In the genomic region with DNA sequence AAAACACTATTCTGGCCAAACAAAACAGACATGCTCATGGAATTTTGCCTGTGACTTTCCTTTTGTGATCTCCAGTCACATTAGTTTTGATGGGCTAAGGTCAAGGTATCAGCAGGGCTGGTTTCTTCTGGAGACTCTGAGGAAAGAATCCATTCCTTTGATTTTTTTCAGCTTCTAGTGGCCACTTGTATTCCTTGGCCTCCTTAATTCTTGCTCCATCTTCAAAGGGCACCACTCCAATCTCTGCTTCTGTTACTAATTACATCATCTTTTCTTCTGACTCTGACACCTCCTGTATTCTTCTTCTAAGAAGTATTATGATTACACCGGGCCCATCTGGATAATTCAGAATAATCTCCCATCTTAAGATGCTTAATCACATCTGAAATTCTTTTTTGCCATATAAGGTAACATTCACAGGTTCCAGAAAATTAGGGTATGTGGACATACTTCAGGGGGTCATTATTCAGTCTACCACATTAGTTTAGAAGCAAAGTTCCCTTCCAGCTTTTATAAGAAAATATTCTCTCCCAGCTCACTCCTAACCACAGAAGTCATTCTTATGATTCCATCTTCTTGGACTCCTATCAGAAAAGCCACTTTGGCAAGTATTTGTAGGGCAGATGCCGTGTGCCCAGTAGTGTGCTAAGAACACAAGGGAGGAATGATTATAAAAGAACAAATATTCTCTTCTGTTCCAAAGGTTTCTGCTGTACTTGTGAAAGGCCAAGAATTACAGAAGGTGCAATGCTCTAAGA, we compare ENCODE assay signal across 22 cellular contexts. TPM values are rescaled to one million over a fixed set of nuclear protein-coding genes. Genes with fewer than 3 reads are reported as not detected.
DNase-seq lines count a peak whose midpoint lies in the region; ATAC-seq, FAIRE-seq and TF ChIP-seq lines count a peak whose summit lies in the region.
"Had no signal": no experiment of that assay in that cellular context is flagged by ENCODE, and none has a peak within 500 bp of the region (broad histone marks: within the 10 kb centered on the region; RNA-seq: fewer than 3 reads in every experiment).

No MANE protein-coding gene starts in this region.

- H3K79me2 ChIP-seq in astrocyte (ENCODE audit: insufficient read depth, low read length): no peaks in the 10 kb centered on the region

- H3K36me3 Mint-ChIP-seq in astrocyte (ENCODE audit: low read depth, unreplicated experiment) (no peaks in the 10 kb centered on the region), nephron (ENCODE audit: low read depth) (no peaks in the 10 kb centered on the region)

- no peak for DNase-seq in left ventricle myocardium superior
- DNase-seq in left ventricle myocardium inferior: no peak
- peak; percentile 27 for DNase-seq in astrocyte (ENCODE audit: low read depth)
- no peak for DNase-seq in aorta
- DNase-seq in SIG-M5 (lab: John Stamatoyannopoulos, UW): no peak
- DNase-seq in GM12892 (ENCODE audit: insufficient read length): no peak
- DNase-seq: BE2C, EL, H9, HFFc6, Kasumi-1, NCI-H1694, NCI-H2081 treated with DMSO at 0.1 percent for 48 hours, NCI-H2171 treated with DMSO at 0.1 percent for 48 hours, NCI-H446, NCI-H69 had no signal

- H3K27ac ChIP-seq in left ventricle myocardium inferior (replicated peaks): no peak overlapping the region
- H3K27ac ChIP-seq in astrocyte (ENCODE audit: low read depth, low read length): no peak overlapping the region
- no peak overlapping the region for H3K27ac ChIP-seq in aorta (ENCODE audit: low read depth in 1 of 2, low read length in 2 of 2)

- H3K9me3 ChIP-seq in left ventricle myocardium inferior (replicated peaks): no peaks in the 10 kb centered on the region
- H3K9me3 ChIP-seq in astrocyte (ENCODE audit: insufficient read depth, low read depth, low read length): peaks cover 8% of the 10 kb centered on the region
- no peaks in the 10 kb centered on the region for H3K9me3 ChIP-seq in aorta (ENCODE audit: control insufficient read depth, low read length)
- H3K9me3 ChIP-seq: BE2C had no signal

- no peak overlapping the region for H3K4me2 ChIP-seq in astrocyte (ENCODE audit: low read length)

- ATAC-seq in left ventricle myocardium superior (peak; percentile 24), aorta (ENCODE audit: low FRiP score) (peak; percentile 33), GM18498 (IDR thresholded peaks at IDR 0.05; ENCODE audit: unreplicated experiment) (no peak)
- ATAC-seq: Panc1 had no signal

- H3K4me3 ChIP-seq in left ventricle myocardium inferior (no peak overlapping the region), astrocyte (ENCODE audit: insufficient read depth, low read depth, low read length) (no peak overlapping the region), aorta (ENCODE audit: low read length in 2 of 2) (no peak overlapping the region)

- TF ChIP-seq POLR2A in GM12892 (IDR thresholded peaks at IDR 0.05; ENCODE audit: low read depth, low read length): no peak

- H3K36me3 ChIP-seq in left ventricle myocardium inferior (no peaks in the 10 kb centered on the region), astrocyte (ENCODE audit: insufficient read depth, low read length) (no peaks in the 10 kb centered on the region), aorta (ENCODE audit: control insufficient read depth in 1 of 2, insufficient read depth in 2 of 2, low read length in 1 of 2) (no peaks in the 10 kb centered on the region)
- H3K36me3 ChIP-seq: BE2C had no signal

- no peak overlapping the region for H3K4me3 Mint-ChIP-seq in astrocyte (ENCODE audit: unreplicated experiment)
- no peak overlapping the region for H3K4me3 Mint-ChIP-seq in nephron
- H3K4me3 Mint-ChIP-seq: H9, HFFc6 had no signal

- WGBS in aorta, 2 donors: 36 to 38% methylated on average over 2 of the region's 2 CpGs

- no peaks in the 10 kb centered on the region for H3K4me1 ChIP-seq in left ventricle myocardium inferior
- H3K4me1 ChIP-seq in astrocyte (ENCODE audit: insufficient read depth, low read length): no peaks in the 10 kb centered on the region
- no peaks in the 10 kb centered on the region for H3K4me1 ChIP-seq in aorta (ENCODE audit: control insufficient read depth in 1 of 2, insufficient read depth in 2 of 2, low read length in 2 of 2)
- H3K4me1 ChIP-seq: BE2C had no signal

- no peak overlapping the region for H2AFZ ChIP-seq in astrocyte (ENCODE audit: low read depth, low read length)

- peaks cover 20% of the 10 kb centered on the region for H3K9me3 Mint-ChIP-seq in astrocyte (ENCODE audit: unreplicated experiment)
- H3K9me3 Mint-ChIP-seq in nephron: peaks cover 36% of the 10 kb centered on the region

- intact Hi-C loops in left ventricle myocardium superior (cut with micrococcal nuclease) (no loop called here), left ventricle myocardium inferior (cut with micrococcal nuclease) (no loop called here), aorta (cut with DNase I) (no loop called here)

- H3K4me1 Mint-ChIP-seq in astrocyte (ENCODE audit: low read depth, unreplicated experiment) (no peaks in the 10 kb centered on the region), nephron (peaks cover 37% of the 10 kb centered on the region)
- H3K4me1 Mint-ChIP-seq: H9 had no signal

- no peak for TF ChIP-seq CTCF in left ventricle myocardium inferior (IDR thresholded peaks at IDR 0.05; ENCODE audit: borderline replicate concordance)
- no peak for TF ChIP-seq CTCF in astrocyte (IDR thresholded peaks at IDR 0.05; ENCODE audit: insufficient read depth, low read depth, low read length)
- TF ChIP-seq CTCF in nephron (IDR thresholded peaks at IDR 0.05; ENCODE audit: unreplicated experiment in 3 of 3): no peak

- FAIRE-seq in astrocyte (lab: Jason Lieb, UNC) (no peak), GM12892 (lab: Jason Lieb, UNC) (no peak)
- FAIRE-seq: A204.1 had no signal

- no peak overlapping the region for H3K9ac ChIP-seq in astrocyte (ENCODE audit: low read length)

- H3K27ac Mint-ChIP-seq in astrocyte (ENCODE audit: unreplicated experiment) (no peak overlapping the region), nephron (peak overlapping the region in 2 of 3 experiments; percentile 69 to 82)
- H3K27ac Mint-ChIP-seq: H9, HFFc6 had no signal

- no peaks in the 10 kb centered on the region for H3K27me3 Mint-ChIP-seq in astrocyte (ENCODE audit: low read depth, unreplicated experiment)
- peaks cover 7% of the 10 kb centered on the region for H3K27me3 Mint-ChIP-seq in nephron (ENCODE audit: low read depth)

- H3K27me3 ChIP-seq in left ventricle myocardium inferior (ENCODE audit: low read depth) (no peaks in the 10 kb centered on the region), astrocyte (ENCODE audit: insufficient read depth, low read length) (no peaks in the 10 kb centered on the region), aorta (ENCODE audit: control insufficient read depth in 1 of 2, insufficient read depth in 2 of 2, low read length in 1 of 2) (no peaks in the 10 kb centered on the region)
- H3K27me3 ChIP-seq: BE2C had no signal

- no peaks in the 10 kb centered on the region for H4K20me1 ChIP-seq in astrocyte (ENCODE audit: insufficient read depth, low read length)

RNA-seq across cellular contexts. Expression of a gene that starts 56.4 kb away (rescaled TPM):
- total RNA-seq in left ventricle myocardium superior: not detected
- total RNA-seq in left ventricle myocardium inferior: not detected
- not detected in 2 replicates for total RNA-seq in astrocyte
- total RNA-seq in aorta: not detected
- not detected for polyA plus RNA-seq in aorta
- polyA plus RNA-seq in GM12892 (2012; ENCODE audit: missing spikeins): not detected
- total RNA-seq: H9, HFFc6, MCF 10A, SK-MEL-5 had no signal
